ENCODE assay signal across 18 cellular contexts in the genomic region with DNA sequence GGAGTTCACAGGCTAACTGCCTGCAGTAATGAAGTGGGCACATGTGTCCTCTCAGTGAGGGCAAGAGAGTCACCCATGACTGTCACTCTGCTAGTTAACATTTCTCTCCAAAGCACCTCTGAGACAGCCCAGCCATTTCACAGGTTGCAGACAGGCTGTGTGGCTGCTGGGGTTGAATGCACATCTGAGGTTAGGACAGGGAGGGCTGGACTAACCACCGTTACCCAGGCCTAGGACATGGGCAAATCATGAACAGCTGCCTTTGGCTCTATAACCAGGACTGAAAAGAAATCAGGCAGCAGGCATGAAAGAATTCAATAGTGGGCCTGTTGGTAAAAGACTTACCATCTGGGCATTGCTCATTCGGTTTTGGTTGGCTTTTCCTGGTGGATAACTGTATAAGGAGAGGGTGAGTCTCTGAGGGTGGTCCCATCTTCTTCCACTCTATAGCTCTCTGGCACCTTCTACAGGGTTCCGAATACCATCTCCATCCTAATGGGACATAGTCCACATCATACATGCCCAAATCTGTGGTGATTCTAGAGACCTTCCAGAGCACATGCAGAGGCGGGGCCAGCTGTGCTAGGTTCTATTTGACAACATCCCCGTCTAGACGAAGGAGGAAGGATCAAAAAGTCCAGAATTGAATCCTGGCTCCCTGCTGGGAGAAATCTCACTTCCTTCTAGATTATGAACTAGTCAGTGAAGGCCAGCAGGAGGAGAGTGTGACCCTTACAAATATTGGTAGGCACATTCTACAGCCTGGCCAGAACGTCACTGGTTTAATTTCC. TPM values are rescaled to one million over a fixed set of nuclear protein-coding genes. Genes with fewer than 3 reads are reported as not detected.
"Had no signal": no experiment of that assay in that cellular context is flagged by ENCODE, and none has a peak within 500 bp of the region (broad histone marks: within the 10 kb centered on the region; RNA-seq: fewer than 3 reads in every experiment).

No MANE protein-coding gene starts in this region.

- H3K4me3 ChIP-seq: cardiac muscle cell, lower lobe of right lung, thoracic aorta had no signal

- H3K27ac Mint-ChIP-seq: activated CD4-positive, alpha-beta T cell treated with anti-CD3 and anti-CD28 coated beads, Interleukin-2, amount 10 ng/mL, durations not matched to agents 24 days and 14 days; activated naive CD8-positive, alpha-beta T cell treated with anti-CD3 and anti-CD28 coated beads for 36 hours had no signal

- H3K27me3 Mint-ChIP-seq: activated CD4-positive, alpha-beta T cell treated with anti-CD3 and anti-CD28 coated beads, Interleukin-2, amount 10 ng/mL, durations not matched to agents 24 days and 14 days; activated CD8-positive, alpha-beta T cell treated with anti-CD3 and anti-CD28 coated beads for 36 hours; activated naive CD8-positive, alpha-beta T cell treated with anti-CD3 and anti-CD28 coated beads for 36 hours; stimulated activated naive B cell treated with anti-CD40 and anti-IgM and Interleukin-4, amounts not matched to agents 10 μg/mL and 1 μg/mL and 100 μg/mL, for 72 hours; T-cell had no signal

- H3K4me3 Mint-ChIP-seq: activated CD4-positive, alpha-beta T cell treated with anti-CD3 and anti-CD28 coated beads, Interleukin-2, amount 10 ng/mL, durations not matched to agents 24 days and 14 days; activated CD8-positive, alpha-beta T cell treated with anti-CD3 and anti-CD28 coated beads for 36 hours; activated naive CD8-positive, alpha-beta T cell treated with anti-CD3 and anti-CD28 coated beads for 36 hours; neural crest cell; stimulated activated naive B cell treated with anti-CD40 and anti-IgM and Interleukin-4, amounts not matched to agents 10 μg/mL and 1 μg/mL and 100 μg/mL, for 72 hours; T-cell had no signal

- DNase-seq: activated CD4-positive, alpha-beta T cell treated with anti-CD3 and anti-CD28 coated beads, Interleukin-2, amount 10 ng/mL, durations not matched to agents 24 days and 14 days; activated CD8-positive, alpha-beta memory T cell treated with anti-CD3 and anti-CD28 coated beads, Interleukin-2, amount 50 U/mL, for 4 hours; activated CD8-positive, alpha-beta T cell treated with anti-CD3 and anti-CD28 coated beads for 36 hours; activated naive CD8-positive, alpha-beta T cell treated with anti-CD3 and anti-CD28 coated beads for 36 hours; amniotic stem cell; dermis blood vessel endothelial cell; effector memory CD4-positive, alpha-beta T cell; left cardiac atrium; lower lobe of right lung; stimulated activated CD4-positive, alpha-beta T cell treated with anti-CD3 and anti-CD28 coated beads, Interleukin-4, amount 100 ng/mL, for 4 hours; stimulated activated naive B cell treated with anti-CD40 and anti-IgM and Interleukin-4, amounts not matched to agents 10 μg/mL and 1 μg/mL and 100 μg/mL, for 72 hours; T-cell; T1000 had no signal

- H3K9me3 ChIP-seq: lower lobe of right lung, thoracic aorta had no signal

- H3K36me3 ChIP-seq: cardiac muscle cell, lower lobe of right lung, thoracic aorta had no signal

- H3K27me3 ChIP-seq: cardiac muscle cell had no signal

- H3K4me1 Mint-ChIP-seq: neural crest cell had no signal

- ATAC-seq: activated CD8-positive, alpha-beta T cell treated with anti-CD3 and anti-CD28 coated beads for 36 hours; left cardiac atrium; sciatic nerve; SK-N-SH treated with all-trans-retinoic acid at 6 μM for 48 hours; stimulated activated naive B cell treated with anti-CD40 and anti-IgM and Interleukin-4, amounts not matched to agents 10 μg/mL and 1 μg/mL and 100 μg/mL, for 72 hours; T-cell had no signal

- H3K27ac ChIP-seq: cardiac muscle cell, lower lobe of right lung, thoracic aorta had no signal

- H3K9me3 Mint-ChIP-seq: activated CD8-positive, alpha-beta T cell treated with anti-CD3 and anti-CD28 coated beads for 36 hours; activated naive CD8-positive, alpha-beta T cell treated with anti-CD3 and anti-CD28 coated beads for 36 hours; neural crest cell; stimulated activated naive B cell treated with anti-CD40 and anti-IgM and Interleukin-4, amounts not matched to agents 10 μg/mL and 1 μg/mL and 100 μg/mL, for 72 hours; T-cell had no signal

- H3K4me1 ChIP-seq: lower lobe of right lung had no signal

RNA-seq across cellular contexts. Expression of gene CRACR2A, which starts 10.8 kb away (rescaled TPM):
- polyA plus RNA-seq: cardiac muscle cell had no signal
